8 cellular contexts compared by ENCODE assay signal in the genomic region with DNA sequence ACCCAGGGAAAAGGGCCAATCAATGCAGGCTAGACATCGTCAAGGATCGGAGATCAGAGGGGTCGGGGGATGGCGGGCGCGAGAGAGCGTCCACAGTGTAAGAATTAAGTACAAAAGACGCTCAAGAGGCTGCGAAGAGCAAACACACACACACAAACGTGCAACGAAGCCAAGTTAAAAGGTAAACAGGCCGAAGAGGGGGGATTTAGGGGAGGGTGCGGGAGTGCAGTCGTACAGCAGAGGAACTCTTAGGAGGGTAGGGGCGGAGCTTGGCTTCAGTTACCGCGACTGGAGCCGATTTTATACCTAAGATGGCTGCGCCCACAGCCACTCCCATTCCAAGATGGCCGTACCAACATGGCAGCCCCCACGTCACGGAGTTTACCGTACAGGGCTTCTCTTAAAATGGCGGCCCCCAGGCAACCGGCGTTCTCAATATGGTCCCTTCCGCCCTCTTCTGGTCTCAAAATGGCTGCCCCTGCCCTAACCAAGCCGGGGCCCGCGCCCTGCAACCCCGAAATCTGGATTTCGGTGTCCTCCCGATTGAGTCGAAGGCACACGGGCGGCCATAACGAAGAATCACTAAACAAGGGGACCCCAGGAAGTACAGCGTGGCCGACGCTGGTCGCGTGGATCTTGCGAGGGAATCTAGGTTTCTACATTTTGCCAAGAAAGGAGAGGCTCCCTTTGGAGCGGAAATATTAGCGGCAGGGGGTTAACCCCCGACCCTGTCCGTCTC. TPM values are rescaled to one million over a fixed set of nuclear protein-coding genes. Genes with fewer than 3 reads are reported as not detected.
DNase-seq lines count a peak whose midpoint lies in the region; ATAC-seq, FAIRE-seq and TF ChIP-seq lines count a peak whose summit lies in the region.

No MANE protein-coding gene starts in this region.

- no peaks in the 10 kb centered on the region for H4K20me1 ChIP-seq in smooth muscle cell (ENCODE audit: low read depth)

- H3K9me3 ChIP-seq in smooth muscle cell (replicated peaks; ENCODE audit: low read depth): no peaks in the 10 kb centered on the region

- FAIRE-seq in urothelium cell line (lab: Jason Lieb, UNC): no peak

- H3K79me2 ChIP-seq in smooth muscle cell (ENCODE audit: low read depth): peaks cover 13% of the 10 kb centered on the region

- H3K4me3 Mint-ChIP-seq in WTC11: peak overlapping the region; percentile 92
- peak overlapping the region; percentile 91 to 96 (median 93) for H3K4me3 Mint-ChIP-seq in immature natural killer cell

- DNase-seq in NCI-H2107 (lab: John Stamatoyannopoulos, UW): peak; percentile 98
- DNase-seq in WTC11 (ENCODE audit: low spot score): peak; percentile 96
- DNase-seq in cardiac fibroblast (ENCODE audit: low read depth in 2 of 2): peak; percentile 99
- DNase-seq in immature natural killer cell: peak; percentile 95 to 96 (median 96)
- DNase-seq in smooth muscle cell (lab: John Stamatoyannopoulos, UW; ENCODE audit: unreplicated experiment): peak; percentile 73
- no peak for DNase-seq in urothelium cell line (ENCODE audit: low spot score)

- peaks cover 56% of the 10 kb centered on the region for H3F3A ChIP-seq in smooth muscle cell (ENCODE audit: low read depth)

- peaks cover 46% of the 10 kb centered on the region for H3K4me1 Mint-ChIP-seq in WTC11
- H3K4me1 Mint-ChIP-seq in immature natural killer cell: peaks cover 49 to 69% of the 10 kb centered on the region in 2 donors

- H3K27me3 Mint-ChIP-seq in WTC11 (ENCODE audit: low read depth) (no peaks in the 10 kb centered on the region; the same call in 1 of the 2 replicates), immature natural killer cell (ENCODE audit: low read depth in 3 of 3) (peaks cover 2 to 11% (median 8%) of the 10 kb centered on the region in 3 donors)

- ATAC-seq in GM18498 (IDR thresholded peaks at IDR 0.05; ENCODE audit: unreplicated experiment) (peak; percentile 70), HG02938 (IDR thresholded peaks at IDR 0.05; ENCODE audit: unreplicated experiment) (peak; percentile 65), WTC11 (peak; percentile 51)

- H3K4me2 ChIP-seq in smooth muscle cell: peak overlapping the region; percentile 90

- CTCF ChIA-PET in WTC11 (lab: Charles Lee): interaction anchor here (0.6 to 4.0 kb wide), 12 partner anchors 15 to 285 kb away, joined by 3 to 24 read pairs (median 3); a partner anchor contains a TSS

- H3K4me3 ChIP-seq in cardiac fibroblast (replicated peaks in 1 of 2; ENCODE audit: low read depth in 2 of 2, low read length in 2 of 2) (peak overlapping the region; percentile 50 to 51), smooth muscle cell (peak overlapping the region; percentile 64)

- TF ChIP-seq CTCF in WTC11 (IDR thresholded peaks at IDR 0.05) (no peak), cardiac fibroblast (IDR thresholded peaks at IDR 0.05; ENCODE audit: low read depth, low read length) (no peak), smooth muscle cell (IDR thresholded peaks at IDR 0.05; ENCODE audit: borderline replicate concordance, insufficient read depth, poor library complexity, severe bottlenecking) (no peak)

- peak overlapping the region; percentile 98 for H2AFZ ChIP-seq in smooth muscle cell (ENCODE audit: low read depth)

- H3K27ac Mint-ChIP-seq in WTC11: peak overlapping the region; percentile 100
- H3K27ac Mint-ChIP-seq in immature natural killer cell: peak overlapping the region; percentile 94 to 98 (median 97)

- H3K9ac ChIP-seq in smooth muscle cell (ENCODE audit: low read depth): peak overlapping the region; percentile 97

- H3K27me3 ChIP-seq in smooth muscle cell (ENCODE audit: low read depth): no peaks in the 10 kb centered on the region

- peak overlapping the region; percentile 98 for H3K27ac ChIP-seq in smooth muscle cell (ENCODE audit: low read depth)

- H3K9me3 Mint-ChIP-seq in WTC11: no peaks in the 10 kb centered on the region
- no peaks in the 10 kb centered on the region for H3K9me3 Mint-ChIP-seq in immature natural killer cell

- 6% methylated on average over 46 of the region's 47 CpGs for WGBS in smooth muscle cell (ENCODE audit: low lambda C conversion rate)

- H3K36me3 ChIP-seq in smooth muscle cell (ENCODE audit: low read depth): no peaks in the 10 kb centered on the region

- H3K36me3 Mint-ChIP-seq in WTC11: peaks cover 38% of the 10 kb centered on the region
- peaks cover 4 to 7% (median 5%) of the 10 kb centered on the region in 3 donors for H3K36me3 Mint-ChIP-seq in immature natural killer cell

- POLR2A ChIA-PET in WTC11 (lab: Charles Lee): interaction anchor here (0.6 to 6.0 kb wide), 15 partner anchors 18 to 321 kb away, joined by 3 to 35 read pairs (median 7); a partner anchor contains a TSS

- peaks cover 37% of the 10 kb centered on the region for H3K4me1 ChIP-seq in smooth muscle cell (ENCODE audit: low read depth)

TF ChIP-seq in WTC11, 78 proteins besides CTCF, POLR2A, EP300 and RAD21 (continues in another document):
- TF ChIP-seq GABPB1 (CRISPR knock-in tag; IDR thresholded peaks at IDR 0.05) (no peak), CREM (CRISPR knock-in tag; IDR thresholded peaks at IDR 0.05) (peak; percentile 65; the same call in 1 of the 2 replicates), ESRRA (CRISPR knock-in tag; IDR thresholded peaks at IDR 0.05; ENCODE audit: borderline replicate concordance) (peak; percentile 55; the same call in 1 of the 2 replicates), NFATC4 (CRISPR knock-in tag; IDR thresholded peaks at IDR 0.05) (no peak; the same call in 1 of the 2 replicates), NR1H2 (CRISPR knock-in tag; IDR thresholded peaks at IDR 0.05) (no peak), SP1 (CRISPR knock-in tag; conservative IDR thresholded peaks at IDR 0.05) (peak; percentile 68), ZNF671 (CRISPR knock-in tag; IDR thresholded peaks at IDR 0.05) (peak; percentile 57; the same call in 1 of the 2 replicates), TP53 (CRISPR knock-in tag; IDR thresholded peaks at IDR 0.05) (peak; percentile 3; the same call in 1 of the 2 replicates), FOXP1 (CRISPR knock-in tag; IDR thresholded peaks at IDR 0.05; ENCODE audit: borderline replicate concordance) (peak; percentile 42; the same call in 1 of the 2 replicates), SMAD4 (CRISPR knock-in tag; IDR thresholded peaks at IDR 0.05) (no peak), FOXK1 (CRISPR knock-in tag; IDR thresholded peaks at IDR 0.05) (peak; percentile 13; the same call in 1 of the 2 replicates), ZNF232 (CRISPR knock-in tag; IDR thresholded peaks at IDR 0.05) (peak; percentile 71), MYBL2 (CRISPR knock-in tag; IDR thresholded peaks at IDR 0.05) (no peak)
- TF ChIP-seq, protein P1, sequence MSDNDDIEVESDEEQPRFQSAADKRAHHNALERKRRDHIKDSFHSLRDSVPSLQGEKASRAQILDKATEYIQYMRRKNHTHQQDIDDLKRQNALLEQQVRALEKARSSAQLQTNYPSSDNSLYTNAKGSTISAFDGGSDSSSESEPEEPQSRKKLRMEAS (CRISPR knock-in tag; IDR thresholded peaks at IDR 0.05): peak; percentile 83; the same call in 1 of the 2 replicates
- TF ChIP-seq, protein P2, sequence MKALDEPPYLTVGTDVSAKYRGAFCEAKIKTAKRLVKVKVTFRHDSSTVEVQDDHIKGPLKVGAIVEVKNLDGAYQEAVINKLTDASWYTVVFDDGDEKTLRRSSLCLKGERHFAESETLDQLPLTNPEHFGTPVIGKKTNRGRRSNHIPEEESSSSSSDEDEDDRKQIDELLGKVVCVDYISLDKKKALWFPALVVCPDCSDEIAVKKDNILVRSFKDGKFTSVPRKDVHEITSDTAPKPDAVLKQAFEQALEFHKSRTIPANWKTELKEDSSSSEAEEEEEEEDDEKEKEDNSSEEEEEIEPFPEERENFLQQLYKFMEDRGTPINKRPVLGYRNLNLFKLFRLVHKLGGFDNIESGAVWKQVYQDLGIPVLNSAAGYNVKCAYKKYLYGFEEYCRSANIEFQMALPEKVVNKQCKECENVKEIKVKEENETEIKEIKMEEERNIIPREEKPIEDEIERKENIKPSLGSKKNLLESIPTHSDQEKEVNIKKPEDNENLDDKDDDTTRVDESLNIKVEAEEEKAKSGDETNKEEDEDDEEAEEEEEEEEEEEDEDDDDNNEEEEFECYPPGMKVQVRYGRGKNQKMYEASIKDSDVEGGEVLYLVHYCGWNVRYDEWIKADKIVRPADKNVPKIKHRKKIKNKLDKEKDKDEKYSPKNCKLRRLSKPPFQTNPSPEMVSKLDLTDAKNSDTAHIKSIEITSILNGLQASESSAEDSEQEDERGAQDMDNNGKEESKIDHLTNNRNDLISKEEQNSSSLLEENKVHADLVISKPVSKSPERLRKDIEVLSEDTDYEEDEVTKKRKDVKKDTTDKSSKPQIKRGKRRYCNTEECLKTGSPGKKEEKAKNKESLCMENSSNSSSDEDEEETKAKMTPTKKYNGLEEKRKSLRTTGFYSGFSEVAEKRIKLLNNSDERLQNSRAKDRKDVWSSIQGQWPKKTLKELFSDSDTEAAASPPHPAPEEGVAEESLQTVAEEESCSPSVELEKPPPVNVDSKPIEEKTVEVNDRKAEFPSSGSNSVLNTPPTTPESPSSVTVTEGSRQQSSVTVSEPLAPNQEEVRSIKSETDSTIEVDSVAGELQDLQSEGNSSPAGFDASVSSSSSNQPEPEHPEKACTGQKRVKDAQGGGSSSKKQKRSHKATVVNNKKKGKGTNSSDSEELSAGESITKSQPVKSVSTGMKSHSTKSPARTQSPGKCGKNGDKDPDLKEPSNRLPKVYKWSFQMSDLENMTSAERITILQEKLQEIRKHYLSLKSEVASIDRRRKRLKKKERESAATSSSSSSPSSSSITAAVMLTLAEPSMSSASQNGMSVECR (CRISPR knock-in tag; IDR thresholded peaks at IDR 0.05; ENCODE audit: borderline replicate concordance): no peak

RNA-seq across cellular contexts. Expression of a gene that starts 2.0 kb away (rescaled TPM):
- total RNA-seq in WTC11 (2021) (3.5 to 6.0 TPM (median 3.9 TPM) in 3 replicates), smooth muscle cell (0.18 TPM in 1 of 2 replicates, not detected in the other)
- polyA plus RNA-seq in immature natural killer cell (not detected), smooth muscle cell (0.18 and 1.2 TPM in 2 replicates)

RNA-seq across cellular contexts. Expression of a gene that starts 2.2 kb away (rescaled TPM):
- 92.0 to 97.2 TPM (median 92.0 TPM) in 3 replicates for total RNA-seq in WTC11 (2021)
- 10 to 100 TPM; 52.5 to 54.1 (median 53.6) TPM for polyA plus RNA-seq in immature natural killer cell
- total RNA-seq in smooth muscle cell: 76.4 and 79.7 TPM in 2 replicates
- 115 and 123 TPM in 2 replicates for polyA plus RNA-seq in smooth muscle cell

RNA-seq across cellular contexts. Expression of a gene that starts 17.8 kb away (rescaled TPM):
- total RNA-seq in WTC11 (2021) (42.1 to 42.9 TPM (median 42.2 TPM) in 3 replicates), smooth muscle cell (14.3 and 19.4 TPM in 2 replicates)
- polyA plus RNA-seq in immature natural killer cell (1 to 10 TPM in 2 of 3 donors, under 1 TPM in 1; 0.97 to 4.8 (median 1.1) TPM), smooth muscle cell (3.6 and 4.5 TPM in 2 replicates)

RNA-seq across cellular contexts. Expression of a gene that starts 18.9 kb away (rescaled TPM):
- total RNA-seq in WTC11 (2021): 39.7 to 48.7 TPM (median 39.8 TPM) in 3 replicates
- polyA plus RNA-seq in immature natural killer cell: 10 to 100 TPM; 11.2 to 19.0 (median 14.5) TPM
- total RNA-seq in smooth muscle cell: 20.1 and 53.0 TPM in 2 replicates
- 46.9 and 49.3 TPM in 2 replicates for polyA plus RNA-seq in smooth muscle cell

RNA-seq across cellular contexts. Expression of a gene that starts 20.1 kb away (rescaled TPM):
- 0.16 to 0.39 TPM (median 0.23 TPM) in 3 replicates for total RNA-seq in WTC11 (2021)
- not detected for polyA plus RNA-seq in immature natural killer cell
- 0.76 and 1.3 TPM in 2 replicates for total RNA-seq in smooth muscle cell
- polyA plus RNA-seq in smooth muscle cell: not detected in 2 replicates
